Comparison of ENCODE assay signal across 15 cellular contexts in the genomic region with DNA sequence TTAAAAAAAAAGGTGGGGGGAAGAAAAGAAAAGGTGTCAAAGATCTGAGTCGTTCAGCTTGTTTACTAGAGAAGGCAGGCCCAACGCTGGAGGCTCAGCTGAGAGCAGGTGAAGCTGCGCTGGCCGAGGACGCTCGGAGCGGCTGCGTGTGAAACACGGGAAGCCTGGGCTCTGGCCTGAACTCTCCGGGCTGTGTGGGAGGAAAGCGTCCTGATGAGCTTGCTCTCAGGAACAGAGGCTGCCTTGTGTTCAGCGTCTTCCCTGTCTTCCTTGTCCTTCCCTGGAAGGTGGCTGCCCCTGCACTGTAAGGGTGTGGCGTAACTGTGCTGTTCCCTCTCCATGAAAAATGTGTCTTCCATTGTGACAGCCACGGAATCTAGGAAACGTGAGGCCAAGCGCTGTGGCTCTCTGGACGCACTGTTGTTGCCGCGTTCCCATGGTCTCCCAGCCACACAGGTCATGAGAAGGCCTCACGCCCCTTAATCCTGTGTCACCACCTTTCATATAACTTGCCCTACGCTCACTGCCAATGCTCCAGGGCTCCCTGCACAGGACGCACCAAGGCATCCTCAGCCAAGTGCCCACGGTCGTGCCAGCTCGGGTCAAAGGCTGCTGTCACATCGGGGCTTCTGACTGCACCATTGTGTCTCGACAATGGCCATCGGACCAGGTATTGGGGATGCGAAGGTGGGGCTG. TPM values are rescaled to one million over a fixed set of nuclear protein-coding genes. Genes with fewer than 3 reads are reported as not detected.
"Had no signal": no experiment of that assay in that cellular context is flagged by ENCODE, and none has a peak within 500 bp of the region (broad histone marks: within the 10 kb centered on the region; RNA-seq: fewer than 3 reads in every experiment).

No MANE protein-coding gene starts in this region.

- H3K4me3 ChIP-seq: dorsolateral prefrontal cortex, esophagus squamous epithelium, left lung, prostate gland had no signal

- H3K9me3 ChIP-seq: esophagus squamous epithelium, left lung, prostate gland had no signal

- H3K27ac ChIP-seq: brain microvascular endothelial cell, esophagus squamous epithelium, foreskin keratinocyte, left lung, prostate gland had no signal

- DNase-seq: activated CD4-positive, alpha-beta T cell treated with anti-CD3 and anti-CD28 coated beads, Interleukin-2, amount 50 U/mL, for 1 hour; activated CD4-positive, CD25-positive, alpha-beta regulatory T cell; activated T-cell treated with anti-CD3 and anti-CD28 coated beads for 4 hours; amniotic stem cell; brain microvascular endothelial cell; esophagus squamous epithelium; foreskin keratinocyte; left lung; stimulated activated CD4-positive, alpha-beta T cell treated with anti-CD3 and anti-CD28 coated beads, Interleukin-12 subunit alpha, Interleukin-12 subunit beta, amount 100 ng/mL, for 4 hours; stimulated activated naive CD8-positive, alpha-beta T cell treated with anti-CD3 and anti-CD28 coated beads, Interleukin-15, Interleukin-2, amounts not matched to agents 100 U/mL and 50 U/mL, for 24 hours had no signal

- H3K9me3 Mint-ChIP-seq: activated naive CD4-positive, alpha-beta T cell treated with anti-CD3 and anti-CD28 coated beads, Interleukin-2, amount 50 U/mL, for 72 hours; mesothelial cell of epicardium; T-helper 1 cell treated with Interleukin-12 subunit alpha and Interleukin-12 subunit beta and Interleukin-4 antibody, amounts not matched to agents 30 μg/mL and 1 μg/mL, for 36 hours had no signal

- H3K4me3 Mint-ChIP-seq: mesothelial cell of epicardium; T-helper 1 cell treated with Interleukin-12 subunit alpha and Interleukin-12 subunit beta and Interleukin-4 antibody, amounts not matched to agents 30 μg/mL and 1 μg/mL, for 36 hours had no signal

- H3K36me3 Mint-ChIP-seq: mesothelial cell of epicardium had no signal

- H3K27ac Mint-ChIP-seq: mesothelial cell of epicardium; T-helper 1 cell treated with Interleukin-12 subunit alpha and Interleukin-12 subunit beta and Interleukin-4 antibody, amounts not matched to agents 30 μg/mL and 1 μg/mL, for 36 hours had no signal

- ATAC-seq: activated naive CD4-positive, alpha-beta T cell treated with anti-CD3 and anti-CD28 coated beads, Interleukin-2, amount 50 U/mL, for 72 hours; foreskin keratinocyte; left lung; stimulated activated naive CD8-positive, alpha-beta T cell treated with anti-CD3 and anti-CD28 coated beads, Interleukin-15, Interleukin-2, amounts not matched to agents 100 U/mL and 50 U/mL, for 24 hours had no signal

- H3K4me1 ChIP-seq: esophagus squamous epithelium, left lung, prostate gland had no signal

- H3K27me3 ChIP-seq: brain microvascular endothelial cell, dorsolateral prefrontal cortex, esophagus squamous epithelium, foreskin keratinocyte, left lung had no signal

- H3K36me3 ChIP-seq: brain microvascular endothelial cell, prostate gland had no signal

RNA-seq across cellular contexts. Expression of a gene that starts 15.8 kb away (rescaled TPM):
- total RNA-seq: mesothelial cell of epicardium had no signal
